8 cellular contexts compared by ENCODE assay signal in the genomic region with DNA sequence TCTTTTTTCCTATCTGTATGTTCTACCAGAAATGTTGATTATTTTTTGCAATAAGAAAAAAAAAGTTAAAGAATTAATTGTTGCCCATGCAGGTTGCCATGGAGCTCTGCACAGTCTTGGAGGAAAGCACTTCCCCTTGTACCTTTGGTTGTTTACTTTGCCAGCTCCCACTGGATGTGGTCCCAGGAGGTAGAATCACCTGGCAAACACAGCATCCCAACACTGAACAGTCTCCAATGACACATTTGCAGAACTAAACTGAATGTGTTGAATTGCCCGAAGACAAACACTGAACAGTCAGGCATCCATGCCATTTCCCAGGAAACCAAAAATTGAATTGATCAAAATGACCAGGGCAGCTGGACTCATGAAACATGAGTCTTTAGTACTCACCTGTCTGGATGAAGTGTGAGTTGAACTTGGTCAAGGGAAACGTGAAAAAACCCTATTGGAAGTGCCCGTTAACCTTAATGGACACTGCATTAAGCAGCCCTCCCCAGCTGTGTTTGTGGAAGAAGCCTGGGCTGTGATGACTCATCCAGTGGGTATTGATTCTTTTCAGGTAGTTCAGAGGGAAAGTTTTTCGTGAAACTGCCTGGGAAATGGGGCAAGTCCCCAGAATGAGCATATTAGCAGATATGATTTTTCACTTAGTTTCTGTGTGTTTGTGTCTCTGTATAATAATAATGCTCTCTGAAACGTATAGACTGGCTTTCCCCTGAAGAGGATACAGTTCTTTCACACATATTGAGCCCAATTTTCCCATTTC.
A peak's percentile ranks its signal among the peaks of the same experiment; 100 is the strongest.
DNase-seq lines count a peak whose midpoint lies in the region; ATAC-seq, FAIRE-seq and TF ChIP-seq lines count a peak whose summit lies in the region.

No MANE protein-coding gene starts in this region.

- H3K9me3 ChIP-seq in MG63, result no peaks in the 10 kb centered on the region

- no peaks in the 10 kb centered on the region for H3K36me3 ChIP-seq in MG63

- no peak overlapping the region for H3K27ac ChIP-seq in foreskin keratinocyte

- DNase-seq in HuH-7.5 (ENCODE audit: low spot score) (peak; percentile 35), foreskin keratinocyte (peak; percentile 31 to 61), RCC 7860 (ENCODE audit: low spot score) (no peak), NK-92 (lab: John Stamatoyannopoulos, UW; ENCODE audit: unreplicated experiment) (no peak), MG63 (no peak), superior temporal gyrus (ENCODE audit: extremely low spot score) (no peak)

- TF ChIP-seq CTCF in foreskin keratinocyte (conservative IDR thresholded peaks at IDR 0.05), result no peak

- FAIRE-seq in RCC 7860 (lab: Jason Lieb, UNC), result no peak

- H3K4me1 ChIP-seq in foreskin keratinocyte, result no peaks in the 10 kb centered on the region

- ATAC-seq in GM18511 (IDR thresholded peaks at IDR 0.05; ENCODE audit: unreplicated experiment) (peak; percentile 69), GM21723 (IDR thresholded peaks at IDR 0.05; ENCODE audit: unreplicated experiment) (peak; percentile 57), foreskin keratinocyte (peak; percentile 65)

- H3K27me3 ChIP-seq in foreskin keratinocyte (no peaks in the 10 kb centered on the region), MG63 (no peaks in the 10 kb centered on the region)

- no peak overlapping the region for H3K4me3 ChIP-seq in MG63

Comparison
In these comparisons a context has a peak if more than half of its experiments do, and no peak if none do; other contexts are left out.
1. DNase-seq: peak in HuH-7.5 (single experiment) and foreskin keratinocyte (2 of 2); none in RCC 7860 (single experiment), NK-92 (single experiment), MG63 (single experiment) and superior temporal gyrus (single experiment).
2. Peak in every context shown above with its lines, with median percentiles within 50 percentile points of each other: ATAC-seq.